Comparison of ENCODE assay signal across 7 cellular contexts in the genomic region with DNA sequence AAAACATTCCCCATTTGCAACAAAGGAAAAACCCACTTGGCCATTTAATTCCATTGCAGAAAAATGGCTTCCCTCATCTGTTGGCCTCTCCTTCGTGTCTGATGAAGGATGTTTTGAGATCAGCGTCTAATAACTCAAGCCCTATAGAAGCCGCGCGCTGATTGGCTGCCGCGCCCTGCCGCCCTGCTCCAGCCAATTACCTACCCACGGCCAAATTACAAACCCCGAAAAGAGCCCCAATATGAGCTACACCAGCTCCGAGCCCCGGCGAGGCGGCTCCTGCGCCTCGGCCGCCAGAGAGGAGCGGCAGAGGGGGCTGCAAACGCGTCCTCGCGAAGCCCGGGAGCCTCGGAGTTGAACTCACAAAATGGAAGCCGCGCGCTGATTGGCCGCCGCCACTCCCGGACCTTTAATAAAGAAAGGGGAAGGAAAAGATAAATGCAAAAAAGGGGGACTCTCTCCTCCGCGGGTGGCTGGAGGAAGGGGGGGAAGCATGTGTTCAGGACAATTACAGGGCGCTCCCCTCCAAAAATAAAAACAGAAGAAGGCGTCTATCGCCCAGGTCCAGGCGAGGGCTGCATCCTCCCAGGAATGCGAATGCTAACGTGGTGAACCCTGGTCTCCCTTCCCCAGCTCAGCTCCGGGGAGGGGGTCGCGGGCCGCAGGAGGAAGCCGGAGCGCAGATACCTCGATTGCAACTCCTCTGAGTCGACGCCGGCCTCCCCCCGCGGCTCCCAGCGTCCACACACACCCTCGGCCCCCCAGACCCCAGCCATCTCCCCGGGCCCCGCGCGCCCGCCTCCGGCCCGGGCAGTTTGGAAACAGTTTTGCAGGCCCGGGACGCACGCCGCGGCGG.
DNase-seq lines count a peak whose midpoint lies in the region; ATAC-seq and TF ChIP-seq lines count a peak whose summit lies in the region.

No MANE protein-coding gene starts in this region.

- peaks cover 25% of the 10 kb centered on the region for H3K4me1 ChIP-seq in iPS-18a (ENCODE audit: control insufficient read depth, low read depth, low read length)

- peaks cover 2% of the 10 kb centered on the region for H3K36me3 ChIP-seq in iPS-18a (ENCODE audit: control insufficient read depth, low read depth, low read length)

- H3K9me3 ChIP-seq in iPS-18a (ENCODE audit: control insufficient read depth, low read depth, low read length): no peaks in the 10 kb centered on the region

- H3K27ac ChIP-seq in VCaP (peak overlapping the region; percentile 100), iPS-18a (ENCODE audit: low read length) (peak overlapping the region; percentile 95)

- H3K4me3 ChIP-seq in iPS-18a (ENCODE audit: low read length) (peak overlapping the region; percentile 77), skeletal muscle cell (ENCODE audit: low read depth, low read length) (peak overlapping the region; percentile 75)

- no peak for TF ChIP-seq CTCF in VCaP (conservative IDR thresholded peaks at IDR 0.05)

- in situ Hi-C loops in T47D (cut with HindIII; ENCODE audit: low pct_unique_long_range_greater_than_20kb, low sequenced_read_pairs): no loop called here

- no peaks in the 10 kb centered on the region for H3K27me3 ChIP-seq in iPS-18a (ENCODE audit: control insufficient read depth, insufficient read depth, low read length)

- peak overlapping the region; percentile 96 for H3K9ac ChIP-seq in iPS-18a (ENCODE audit: low read length)

- ATAC-seq in GM18520 (IDR thresholded peaks at IDR 0.05; ENCODE audit: unreplicated experiment) (peak; percentile 34), HG03097 (IDR thresholded peaks at IDR 0.05; ENCODE audit: low FRiP score, unreplicated experiment) (peak; percentile 42)

- DNase-seq in NCI-H2196 treated with DMSO at 0.1 percent for 48 hours (lab: John Stamatoyannopoulos, UW; ENCODE audit: unreplicated experiment) (peak; percentile 83), T47D (ENCODE audit: low read depth in 1 of 2, low spot score in 1 of 2) (peak; percentile 95 to 98), skeletal muscle cell (ENCODE audit: low read depth) (peak; percentile 90)

Comparison
In these comparisons a context has a peak if more than half of its experiments do, and no peak if none do; other contexts are left out.
1. Peak in every context shown above with its lines: DNase-seq, ATAC-seq, H3K4me3 ChIP-seq and H3K27ac ChIP-seq.